In the genomic region with DNA sequence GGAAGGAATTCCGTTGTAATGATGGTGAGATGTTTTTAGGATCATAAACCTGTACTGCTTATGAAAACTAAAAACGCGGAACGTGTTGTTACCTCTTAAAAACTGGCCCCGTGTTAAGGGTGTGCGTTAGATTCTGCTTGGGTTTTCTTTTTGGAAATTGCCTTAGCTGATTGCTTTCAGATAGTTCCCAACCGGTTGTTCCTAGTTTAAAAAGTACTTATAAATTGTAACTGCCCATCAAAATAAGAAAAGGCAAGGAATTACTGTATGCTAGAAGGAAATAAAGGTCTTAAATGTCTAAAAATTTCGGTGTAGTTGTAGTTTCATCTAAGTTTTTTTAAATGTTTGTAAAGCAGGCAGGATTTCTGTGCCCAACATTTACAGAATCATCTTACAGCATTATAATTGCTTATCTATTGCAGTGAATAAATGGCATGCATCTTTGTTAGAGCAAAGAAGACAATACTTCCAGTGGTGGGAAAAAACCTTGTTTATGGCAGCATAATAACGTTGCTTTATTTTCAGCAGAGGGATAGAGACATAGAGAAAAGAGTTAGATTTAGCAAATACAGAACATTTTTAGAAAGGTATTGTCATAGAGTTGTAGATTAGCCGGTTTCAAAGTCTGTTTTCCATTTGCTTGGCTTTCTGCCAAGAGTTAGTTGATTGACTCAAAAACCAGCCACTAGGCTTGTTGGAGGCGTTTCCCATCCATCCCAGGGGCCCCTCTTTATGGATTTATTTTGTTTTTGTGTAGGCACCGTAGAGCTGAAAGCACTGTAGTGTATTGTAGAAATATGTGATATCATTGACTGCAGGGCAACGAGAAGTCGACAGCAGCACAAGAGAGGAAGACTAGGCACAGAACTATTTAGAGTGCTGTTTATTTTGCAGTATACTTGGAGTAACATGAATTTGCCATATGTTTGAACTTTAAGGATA, we compare ENCODE assay signal across 1 cellular context.
A peak's percentile ranks its signal among the peaks of the same experiment; 100 is the strongest.
TF ChIP-seq lines count a peak whose summit lies in the region.

No MANE protein-coding gene starts in this region.

TF ChIP-seq in HEK293, 187 proteins besides CTCF, POLR2A, EP300 and RAD21 (continued from another document and continues in another):
- TF ChIP-seq, protein P1, sequence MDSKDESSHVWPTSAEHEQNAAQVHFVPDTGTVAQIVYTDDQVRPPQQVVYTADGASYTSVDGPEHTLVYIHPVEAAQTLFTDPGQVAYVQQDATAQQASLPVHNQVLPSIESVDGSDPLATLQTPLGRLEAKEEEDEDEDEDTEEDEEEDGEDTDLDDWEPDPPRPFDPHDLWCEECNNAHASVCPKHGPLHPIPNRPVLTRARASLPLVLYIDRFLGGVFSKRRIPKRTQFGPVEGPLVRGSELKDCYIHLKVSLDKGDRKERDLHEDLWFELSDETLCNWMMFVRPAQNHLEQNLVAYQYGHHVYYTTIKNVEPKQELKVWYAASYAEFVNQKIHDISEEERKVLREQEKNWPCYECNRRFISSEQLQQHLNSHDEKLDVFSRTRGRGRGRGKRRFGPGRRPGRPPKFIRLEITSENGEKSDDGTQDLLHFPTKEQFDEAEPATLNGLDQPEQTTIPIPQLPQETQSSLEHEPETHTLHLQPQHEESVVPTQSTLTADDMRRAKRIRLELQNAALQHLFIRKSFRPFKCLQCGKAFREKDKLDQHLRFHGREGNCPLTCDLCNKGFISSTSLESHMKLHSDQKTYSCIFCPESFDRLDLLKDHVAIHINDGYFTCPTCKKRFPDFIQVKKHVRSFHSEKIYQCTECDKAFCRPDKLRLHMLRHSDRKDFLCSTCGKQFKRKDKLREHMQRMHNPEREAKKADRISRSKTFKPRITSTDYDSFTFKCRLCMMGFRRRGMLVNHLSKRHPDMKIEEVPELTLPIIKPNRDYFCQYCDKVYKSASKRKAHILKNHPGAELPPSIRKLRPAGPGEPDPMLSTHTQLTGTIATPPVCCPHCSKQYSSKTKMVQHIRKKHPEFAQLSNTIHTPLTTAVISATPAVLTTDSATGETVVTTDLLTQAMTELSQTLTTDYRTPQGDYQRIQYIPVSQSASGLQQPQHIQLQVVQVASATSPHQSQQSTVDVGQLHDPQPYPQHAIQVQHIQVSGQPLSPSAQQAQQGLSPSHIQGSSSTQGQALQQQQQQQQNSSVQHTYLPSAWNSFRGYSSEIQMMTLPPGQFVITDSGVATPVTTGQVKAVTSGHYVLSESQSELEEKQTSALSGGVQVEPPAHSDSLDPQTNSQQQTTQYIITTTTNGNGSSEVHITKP (tag by site-specific recombination; IDR thresholded peaks at IDR 0.05), result no peak; the same call in 1 of the 2 replicates
- TF ChIP-seq ZNF600 (tag by site-specific recombination; IDR thresholded peaks at IDR 0.05) (peak; percentile 81), KLF9 (tag by site-specific recombination; IDR thresholded peaks at IDR 0.05; ENCODE audit: low read depth) (no peak), ZBTB1 (tag by site-specific recombination; IDR thresholded peaks at IDR 0.05) (no peak), KLF8 (tag by site-specific recombination; IDR thresholded peaks at IDR 0.05) (no peak), IKZF3 (tag by site-specific recombination; IDR thresholded peaks at IDR 0.05) (peak; percentile 72), ZNF248 (tag by site-specific recombination; IDR thresholded peaks at IDR 0.05) (no peak), ZNF184 (tag by site-specific recombination; IDR thresholded peaks at IDR 0.05) (peak; percentile 51; the same call in 1 of the 2 replicates), HOXD13 (CRISPR knock-in tag; IDR thresholded peaks at IDR 0.05; ENCODE audit: borderline replicate concordance) (no peak), REPIN1 (tag by site-specific recombination; IDR thresholded peaks at IDR 0.05; ENCODE audit: low read depth) (no peak), ZBTB44 (tag by site-specific recombination; IDR thresholded peaks at IDR 0.05) (peak; percentile 57; the same call in 1 of the 2 replicates), ZNF114 (tag by site-specific recombination; IDR thresholded peaks at IDR 0.05) (no peak), ZNF211 (tag by site-specific recombination; IDR thresholded peaks at IDR 0.05; ENCODE audit: low read depth) (no peak), ZEB2 (tag by site-specific recombination; IDR thresholded peaks at IDR 0.05) (no peak; the same call in 1 of the 2 replicates), HOXC10 (CRISPR knock-in tag; IDR thresholded peaks at IDR 0.05) (no peak), ZNF398 (tag by site-specific recombination; IDR thresholded peaks at IDR 0.05) (no peak), ZNF48 (tag by site-specific recombination; IDR thresholded peaks at IDR 0.05) (no peak), ZNF555 (tag by site-specific recombination; conservative IDR thresholded peaks at IDR 0.05) (no peak), ZNF132 (tag by site-specific recombination; IDR thresholded peaks at IDR 0.05; ENCODE audit: borderline replicate concordance) (no peak), ZNF416 (tag by site-specific recombination; IDR thresholded peaks at IDR 0.05) (no peak), ZBTB48 (tag by site-specific recombination; IDR thresholded peaks at IDR 0.05) (peak; percentile 87), KLF7 (tag by site-specific recombination; IDR thresholded peaks at IDR 0.05; ENCODE audit: borderline replicate concordance) (no peak), ZNF146 (tag by site-specific recombination; IDR thresholded peaks at IDR 0.05) (no peak), ZNF350 (tag by site-specific recombination; IDR thresholded peaks at IDR 0.05) (no peak), ZBTB8A (tag by site-specific recombination; IDR thresholded peaks at IDR 0.05) (peak; percentile 75; the same call in 1 of the 2 replicates), ZXDB (tag by site-specific recombination; IDR thresholded peaks at IDR 0.05) (peak; percentile 98), BCL11A (tag by site-specific recombination; IDR thresholded peaks at IDR 0.05; ENCODE audit: low read depth) (no peak), SALL2 (tag by site-specific recombination; IDR thresholded peaks at IDR 0.05; ENCODE audit: borderline replicate concordance) (no peak), ZFHX2 (tag by site-specific recombination; conservative IDR thresholded peaks at IDR 0.05) (peak; percentile 38; the same call in 1 of the 2 replicates), KLF10 (tag by site-specific recombination; IDR thresholded peaks at IDR 0.05) (peak; percentile 69; the same call in 1 of the 2 replicates), ZNF670 (tag by site-specific recombination; IDR thresholded peaks at IDR 0.05; ENCODE audit: low read depth) (no peak), HIC1 (tag by site-specific recombination; IDR thresholded peaks at IDR 0.05) (no peak), ZNF626 (tag by site-specific recombination; IDR thresholded peaks at IDR 0.05) (0 out of 2 replicates have a peak, but pooled peaks have one; percentile 31), MEIS1 (CRISPR knock-in tag; IDR thresholded peaks at IDR 0.05; ENCODE audit: borderline replicate concordance) (no peak)
- TF ChIP-seq, protein P2, sequence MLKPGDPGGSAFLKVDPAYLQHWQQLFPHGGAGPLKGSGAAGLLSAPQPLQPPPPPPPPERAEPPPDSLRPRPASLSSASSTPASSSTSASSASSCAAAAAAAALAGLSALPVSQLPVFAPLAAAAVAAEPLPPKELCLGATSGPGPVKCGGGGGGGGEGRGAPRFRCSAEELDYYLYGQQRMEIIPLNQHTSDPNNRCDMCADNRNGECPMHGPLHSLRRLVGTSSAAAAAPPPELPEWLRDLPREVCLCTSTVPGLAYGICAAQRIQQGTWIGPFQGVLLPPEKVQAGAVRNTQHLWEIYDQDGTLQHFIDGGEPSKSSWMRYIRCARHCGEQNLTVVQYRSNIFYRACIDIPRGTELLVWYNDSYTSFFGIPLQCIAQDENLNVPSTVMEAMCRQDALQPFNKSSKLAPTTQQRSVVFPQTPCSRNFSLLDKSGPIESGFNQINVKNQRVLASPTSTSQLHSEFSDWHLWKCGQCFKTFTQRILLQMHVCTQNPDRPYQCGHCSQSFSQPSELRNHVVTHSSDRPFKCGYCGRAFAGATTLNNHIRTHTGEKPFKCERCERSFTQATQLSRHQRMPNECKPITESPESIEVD (tag by site-specific recombination; IDR thresholded peaks at IDR 0.05), result peak; percentile 94
- TF ChIP-seq, protein P3, sequence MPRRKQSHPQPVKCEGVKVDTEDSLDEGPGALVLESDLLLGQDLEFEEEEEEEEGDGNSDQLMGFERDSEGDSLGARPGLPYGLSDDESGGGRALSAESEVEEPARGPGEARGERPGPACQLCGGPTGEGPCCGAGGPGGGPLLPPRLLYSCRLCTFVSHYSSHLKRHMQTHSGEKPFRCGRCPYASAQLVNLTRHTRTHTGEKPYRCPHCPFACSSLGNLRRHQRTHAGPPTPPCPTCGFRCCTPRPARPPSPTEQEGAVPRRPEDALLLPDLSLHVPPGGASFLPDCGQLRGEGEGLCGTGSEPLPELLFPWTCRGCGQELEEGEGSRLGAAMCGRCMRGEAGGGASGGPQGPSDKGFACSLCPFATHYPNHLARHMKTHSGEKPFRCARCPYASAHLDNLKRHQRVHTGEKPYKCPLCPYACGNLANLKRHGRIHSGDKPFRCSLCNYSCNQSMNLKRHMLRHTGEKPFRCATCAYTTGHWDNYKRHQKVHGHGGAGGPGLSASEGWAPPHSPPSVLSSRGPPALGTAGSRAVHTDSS (tag by site-specific recombination; IDR thresholded peaks at IDR 0.05), result peak; percentile 70
- TF ChIP-seq, protein P4, sequence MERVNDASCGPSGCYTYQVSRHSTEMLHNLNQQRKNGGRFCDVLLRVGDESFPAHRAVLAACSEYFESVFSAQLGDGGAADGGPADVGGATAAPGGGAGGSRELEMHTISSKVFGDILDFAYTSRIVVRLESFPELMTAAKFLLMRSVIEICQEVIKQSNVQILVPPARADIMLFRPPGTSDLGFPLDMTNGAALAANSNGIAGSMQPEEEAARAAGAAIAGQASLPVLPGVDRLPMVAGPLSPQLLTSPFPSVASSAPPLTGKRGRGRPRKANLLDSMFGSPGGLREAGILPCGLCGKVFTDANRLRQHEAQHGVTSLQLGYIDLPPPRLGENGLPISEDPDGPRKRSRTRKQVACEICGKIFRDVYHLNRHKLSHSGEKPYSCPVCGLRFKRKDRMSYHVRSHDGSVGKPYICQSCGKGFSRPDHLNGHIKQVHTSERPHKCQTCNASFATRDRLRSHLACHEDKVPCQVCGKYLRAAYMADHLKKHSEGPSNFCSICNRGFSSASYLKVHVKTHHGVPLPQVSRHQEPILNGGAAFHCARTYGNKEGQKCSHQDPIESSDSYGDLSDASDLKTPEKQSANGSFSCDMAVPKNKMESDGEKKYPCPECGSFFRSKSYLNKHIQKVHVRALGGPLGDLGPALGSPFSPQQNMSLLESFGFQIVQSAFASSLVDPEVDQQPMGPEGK (tag by site-specific recombination; IDR thresholded peaks at IDR 0.05), result peak; percentile 65
- TF ChIP-seq, protein P5, sequence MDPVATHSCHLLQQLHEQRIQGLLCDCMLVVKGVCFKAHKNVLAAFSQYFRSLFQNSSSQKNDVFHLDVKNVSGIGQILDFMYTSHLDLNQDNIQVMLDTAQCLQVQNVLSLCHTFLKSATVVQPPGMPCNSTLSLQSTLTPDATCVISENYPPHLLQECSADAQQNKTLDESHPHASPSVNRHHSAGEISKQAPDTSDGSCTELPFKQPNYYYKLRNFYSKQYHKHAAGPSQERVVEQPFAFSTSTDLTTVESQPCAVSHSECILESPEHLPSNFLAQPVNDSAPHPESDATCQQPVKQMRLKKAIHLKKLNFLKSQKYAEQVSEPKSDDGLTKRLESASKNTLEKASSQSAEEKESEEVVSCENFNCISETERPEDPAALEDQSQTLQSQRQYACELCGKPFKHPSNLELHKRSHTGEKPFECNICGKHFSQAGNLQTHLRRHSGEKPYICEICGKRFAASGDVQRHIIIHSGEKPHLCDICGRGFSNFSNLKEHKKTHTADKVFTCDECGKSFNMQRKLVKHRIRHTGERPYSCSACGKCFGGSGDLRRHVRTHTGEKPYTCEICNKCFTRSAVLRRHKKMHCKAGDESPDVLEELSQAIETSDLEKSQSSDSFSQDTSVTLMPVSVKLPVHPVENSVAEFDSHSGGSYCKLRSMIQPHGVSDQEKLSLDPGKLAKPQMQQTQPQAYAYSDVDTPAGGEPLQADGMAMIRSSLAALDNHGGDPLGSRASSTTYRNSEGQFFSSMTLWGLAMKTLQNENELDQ (tag by site-specific recombination; IDR thresholded peaks at IDR 0.05; ENCODE audit: low read depth), result no peak
